ENCODE assay signal across 12 cellular contexts in genomic region chr14:53144244-53144643, GRCh38. TPM values are rescaled to one million over a fixed set of nuclear protein-coding genes. Genes with fewer than 3 reads are reported as not detected.
A peak's percentile ranks its signal among the peaks of the same experiment; 100 is the strongest.
DNase-seq lines count a peak whose midpoint lies in the region; ATAC-seq and TF ChIP-seq lines count a peak whose summit lies in the region.
"Had no signal": no experiment of that assay in that cellular context is flagged by ENCODE, and none has a peak within 500 bp of the region (broad histone marks: within the 10 kb centered on the region; RNA-seq: fewer than 3 reads in every experiment).

No MANE protein-coding gene starts in this region.

- H3K36me3 ChIP-seq in adrenal gland (replicated peaks in 1 of 2) = no peaks in the 10 kb centered on the region
- H3K36me3 ChIP-seq: ascending aorta, prostate gland had no signal

- peak; percentile 65 for ATAC-seq in GM19023 (IDR thresholded peaks at IDR 0.05; ENCODE audit: unreplicated experiment)
- peak; percentile 73 for ATAC-seq in HG02642 (IDR thresholded peaks at IDR 0.05; ENCODE audit: poor library complexity, unreplicated experiment)
- peak; percentile 69 for ATAC-seq in HG03521 (IDR thresholded peaks at IDR 0.05; ENCODE audit: unreplicated experiment)

- no peak overlapping the region for H3K4me3 ChIP-seq in adrenal gland
- H3K4me3 ChIP-seq: ascending aorta, prostate gland had no signal

- DNase-seq in EH (ENCODE audit: low read depth) (peak; percentile 16), D341Med (ENCODE audit: low spot score) (no peak), HEK293T (ENCODE audit: extremely low spot score) (no peak), adrenal gland (no peak), anterior cingulate cortex (lab: John Stamatoyannopoulos, UW) (no peak)
- DNase-seq: MM.1S had no signal

- H3K4me1 ChIP-seq in adrenal gland (replicated peaks in 1 of 2) = peaks cover 0 to 5% of the 10 kb centered on the region in 2 donors
- H3K4me1 ChIP-seq: ascending aorta, prostate gland had no signal

- no peak for TF ChIP-seq POLR2A in adrenal gland (IDR thresholded peaks at IDR 0.05)

- no peak for TF ChIP-seq CTCF in adrenal gland (IDR thresholded peaks at IDR 0.05)

- 52 to 78% (median 70%) methylated on average over 1 of the region's 1 CpG for WGBS in adrenal gland, 4 donors

- H3K9me3 ChIP-seq in adrenal gland (replicated peaks in 1 of 3) = peaks cover 0 to 20% (median 7%) of the 10 kb centered on the region in 3 donors
- H3K9me3 ChIP-seq: prostate gland had no signal

- POLR2A ChIA-PET in HEK293T (lab: Yijun Ruan, JAX) = no interaction called here

- intact Hi-C loops in adrenal gland (cut with DNase I) = no loop called here

- CTCF ChIA-PET in HEK293T (lab: Yijun Ruan, JAX) = no interaction called here

- H3K27ac ChIP-seq in adrenal gland = no peak overlapping the region
- H3K27ac ChIP-seq: ascending aorta, C4-2B, prostate gland had no signal

- H3K27me3 ChIP-seq in adrenal gland = no peaks in the 10 kb centered on the region
- H3K27me3 ChIP-seq: ascending aorta had no signal

TF ChIP-seq in HEK293T, 16 proteins besides CTCF, POLR2A, EP300 and RAD21:
- TF ChIP-seq SP1 (IDR thresholded peaks at IDR 0.05) (no peak), TARDBP (IDR thresholded peaks at IDR 0.05) (no peak), ELF4 (IDR thresholded peaks at IDR 0.05) (no peak), PKNOX1 (IDR thresholded peaks at IDR 0.05) (no peak), ZNF384 (IDR thresholded peaks at IDR 0.05) (no peak), NFRKB (IDR thresholded peaks at IDR 0.05) (no peak), FOXK2 (IDR thresholded peaks at IDR 0.05) (no peak), LEF1 (IDR thresholded peaks at IDR 0.05; ENCODE audit: borderline replicate concordance) (no peak), CTBP1 (IDR thresholded peaks at IDR 0.05; ENCODE audit: borderline replicate concordance) (no peak)

RNA-seq across cellular contexts. Expression of gene DDHD1, which starts 8.9 kb away (rescaled TPM):
- total RNA-seq in adrenal gland = 10 to 100 TPM in 3 of 8 donors, 1 to 10 TPM in 5; 5.2 to 34.9 (median 8.1) TPM
- 1 to 10 TPM; 4.6 to 8.6 (median 7.0) TPM for polyA plus RNA-seq in adrenal gland
